2 cellular contexts compared by ENCODE assay signal in genomic region chr10:12388671-12389070, GRCh38.
TF ChIP-seq lines count a peak whose summit lies in the region.

No MANE protein-coding gene starts in this region.

TF ChIP-seq in IMR-90, 13 proteins besides CTCF, POLR2A, EP300 and RAD21:
- no peak for TF ChIP-seq SMC3 (IDR thresholded peaks at IDR 0.05; ENCODE audit: low read depth, low read length)
- TF ChIP-seq RFX5 (IDR thresholded peaks at IDR 0.05; ENCODE audit: low read depth, low read length) = no peak
- TF ChIP-seq RCOR1 (IDR thresholded peaks at IDR 0.05; ENCODE audit: insufficient replicate concordance, low read length) = no peak
- no peak for TF ChIP-seq MXI1 (IDR thresholded peaks at IDR 0.05; ENCODE audit: borderline replicate concordance, low read depth, low read length)
- no peak for TF ChIP-seq BHLHE40 (IDR thresholded peaks at IDR 0.05; ENCODE audit: low read depth, low read length)
- TF ChIP-seq, protein P1, sequence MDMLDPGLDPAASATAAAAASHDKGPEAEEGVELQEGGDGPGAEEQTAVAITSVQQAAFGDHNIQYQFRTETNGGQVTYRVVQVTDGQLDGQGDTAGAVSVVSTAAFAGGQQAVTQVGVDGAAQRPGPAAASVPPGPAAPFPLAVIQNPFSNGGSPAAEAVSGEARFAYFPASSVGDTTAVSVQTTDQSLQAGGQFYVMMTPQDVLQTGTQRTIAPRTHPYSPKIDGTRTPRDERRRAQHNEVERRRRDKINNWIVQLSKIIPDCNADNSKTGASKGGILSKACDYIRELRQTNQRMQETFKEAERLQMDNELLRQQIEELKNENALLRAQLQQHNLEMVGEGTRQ (IDR thresholded peaks at IDR 0.05; ENCODE audit: low read depth, low read length) = no peak
- TF ChIP-seq CHD1 (IDR thresholded peaks at IDR 0.05; ENCODE audit: low read depth, low read length) = no peak
- TF ChIP-seq, protein P2, sequence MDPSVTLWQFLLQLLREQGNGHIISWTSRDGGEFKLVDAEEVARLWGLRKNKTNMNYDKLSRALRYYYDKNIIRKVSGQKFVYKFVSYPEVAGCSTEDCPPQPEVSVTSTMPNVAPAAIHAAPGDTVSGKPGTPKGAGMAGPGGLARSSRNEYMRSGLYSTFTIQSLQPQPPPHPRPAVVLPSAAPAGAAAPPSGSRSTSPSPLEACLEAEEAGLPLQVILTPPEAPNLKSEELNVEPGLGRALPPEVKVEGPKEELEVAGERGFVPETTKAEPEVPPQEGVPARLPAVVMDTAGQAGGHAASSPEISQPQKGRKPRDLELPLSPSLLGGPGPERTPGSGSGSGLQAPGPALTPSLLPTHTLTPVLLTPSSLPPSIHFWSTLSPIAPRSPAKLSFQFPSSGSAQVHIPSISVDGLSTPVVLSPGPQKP (IDR thresholded peaks at IDR 0.05; ENCODE audit: borderline replicate concordance, low read depth, low read length) = no peak
- TF ChIP-seq MAZ (IDR thresholded peaks at IDR 0.05; ENCODE audit: borderline replicate concordance, low read depth, low read length) = no peak
- no peak for TF ChIP-seq NFE2L2 (IDR thresholded peaks at IDR 0.05; ENCODE audit: low read depth, low read length)
- TF ChIP-seq MAFK (IDR thresholded peaks at IDR 0.05; ENCODE audit: low read depth, low read length) = no peak
- no peak for TF ChIP-seq FOS (IDR thresholded peaks at IDR 0.05; ENCODE audit: low read depth, low read length)
- TF ChIP-seq CEBPB (IDR thresholded peaks at IDR 0.05; ENCODE audit: low read depth, low read length) = no peak

TF ChIP-seq in GM12878, 131 proteins besides CTCF, POLR2A, EP300 and RAD21:
- TF ChIP-seq CEBPB (IDR thresholded peaks at IDR 0.05; ENCODE audit: borderline replicate concordance in 1 of 2, low read depth in 2 of 2, low read length in 2 of 2) = no peak
- TF ChIP-seq, protein P3, sequence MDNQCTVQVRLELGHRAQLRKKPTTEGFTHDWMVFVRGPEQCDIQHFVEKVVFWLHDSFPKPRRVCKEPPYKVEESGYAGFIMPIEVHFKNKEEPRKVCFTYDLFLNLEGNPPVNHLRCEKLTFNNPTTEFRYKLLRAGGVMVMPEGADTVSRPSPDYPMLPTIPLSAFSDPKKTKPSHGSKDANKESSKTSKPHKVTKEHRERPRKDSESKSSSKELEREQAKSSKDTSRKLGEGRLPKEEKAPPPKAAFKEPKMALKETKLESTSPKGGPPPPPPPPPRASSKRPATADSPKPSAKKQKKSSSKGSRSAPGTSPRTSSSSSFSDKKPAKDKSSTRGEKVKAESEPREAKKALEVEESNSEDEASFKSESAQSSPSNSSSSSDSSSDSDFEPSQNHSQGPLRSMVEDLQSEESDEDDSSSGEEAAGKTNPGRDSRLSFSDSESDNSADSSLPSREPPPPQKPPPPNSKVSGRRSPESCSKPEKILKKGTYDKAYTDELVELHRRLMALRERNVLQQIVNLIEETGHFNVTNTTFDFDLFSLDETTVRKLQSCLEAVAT (IDR thresholded peaks at IDR 0.05) = peak; percentile 51; the same call in 1 of the 2 replicates
